Comparison of ENCODE assay signal across 21 cellular contexts in the genomic region with DNA sequence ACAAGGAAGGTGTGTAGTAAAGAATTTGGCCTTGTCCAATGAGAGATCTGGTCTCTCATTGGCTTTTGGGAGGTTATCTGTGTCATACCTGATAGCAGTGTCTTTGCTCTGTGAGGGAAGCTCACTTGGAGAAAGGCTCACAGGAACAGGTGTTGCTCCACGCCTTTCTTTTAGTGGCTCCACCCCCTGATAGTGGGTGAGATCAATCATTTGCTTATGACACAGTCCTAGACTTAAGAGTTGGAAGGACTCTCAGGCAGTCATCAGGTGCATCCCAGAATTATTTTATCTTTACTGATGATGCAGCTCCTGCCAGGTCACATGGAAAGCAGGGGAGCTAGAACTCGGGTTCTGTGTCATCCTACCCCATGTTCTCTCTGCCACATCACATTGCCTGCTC. TPM values are rescaled to one million over a fixed set of nuclear protein-coding genes. Genes with fewer than 3 reads are reported as not detected.
DNase-seq lines count a peak whose midpoint lies in the region; ATAC-seq, FAIRE-seq and TF ChIP-seq lines count a peak whose summit lies in the region.
"Had no signal": no experiment of that assay in that cellular context is flagged by ENCODE, and none has a peak within 500 bp of the region (broad histone marks: within the 10 kb centered on the region; RNA-seq: fewer than 3 reads in every experiment).

No MANE protein-coding gene starts in this region.

- WGBS in small intestine, 3 donors, result 13 to 70% (median 48%) methylated on average over 2 of the region's 2 CpGs

- DNase-seq in GM10248 (ENCODE audit: extremely low spot score), result peak; percentile 9
- DNase-seq in SW480 (ENCODE audit: low spot score), result peak; percentile 41
- DNase-seq in kidney tubule cell (ENCODE audit: low spot score), result peak; percentile 45
- peak; percentile 93 for DNase-seq in small intestine
- DNase-seq in occipital lobe (lab: John Stamatoyannopoulos, UW), result no peak
- DNase-seq in COR-L47 (lab: John Stamatoyannopoulos, UW), result no peak
- DNase-seq: CD4-positive, CD25-positive, alpha-beta regulatory T cell; DMS 273 treated with DMSO at 0.1 percent for 48 hours; DMS79 treated with DMSO at 0.1 percent for 48 hours; HFFc6; Karpas-422; MV-4-11; NCI-H1105 treated with DMSO at 0.1 percent for 48 hours; NCI-H2029 treated with DMSO at 0.1 percent for 48 hours; NCI-H226; NCI-H510A treated with DMSO at 0.1 percent for 48 hours; NCI-H774; NK-92 treated with Interleukin-12 subunit alpha and Interleukin-12 subunit beta, amount 100 ng/mL, for 24 hours; SJCRH30 had no signal

- no peak for FAIRE-seq in small intestine (lab: Jason Lieb, UNC)
- FAIRE-seq: GM12878 had no signal

- H3K27me3 ChIP-seq in small intestine (ENCODE audit: control insufficient read depth in 2 of 2, insufficient read depth in 2 of 2, low read length in 2 of 2), result no peaks in the 10 kb centered on the region
- H3K27me3 ChIP-seq: SJCRH30 had no signal

- H3K4me3 ChIP-seq in small intestine (ENCODE audit: low read depth in 1 of 2, low read length in 2 of 2), result no peak overlapping the region
- H3K4me3 ChIP-seq: GM12878, SJCRH30 had no signal

- H3K4me1 ChIP-seq in small intestine (ENCODE audit: control insufficient read depth in 2 of 2, insufficient read depth in 1 of 2, low read depth in 1 of 2, low read length in 1 of 2), result peaks cover 7 to 8% of the 10 kb centered on the region in 2 donors
- H3K4me1 ChIP-seq: SJCRH30 had no signal

- ATAC-seq in activated CD4-positive, CD25-positive, alpha-beta regulatory T cell treated with anti-CD3 and anti-CD28 coated beads, Interleukin-2, amount 50 U/mL, for 24 hours, result no peak
- ATAC-seq: GM12878 had no signal

- H3K9me3 ChIP-seq in small intestine (ENCODE audit: control insufficient read depth, low read depth), result no peaks in the 10 kb centered on the region
- H3K9me3 ChIP-seq: SJCRH30 had no signal

- POLR2A ChIA-PET in GM10248 (lab: Yijun Ruan, JAX), result no interaction called here

- H3K27ac ChIP-seq in small intestine (ENCODE audit: low read depth in 1 of 2, low read length in 1 of 2), result peak overlapping the region; percentile 69 to 80
- H3K27ac ChIP-seq: SJCRH30 had no signal

- no peaks in the 10 kb centered on the region for H3K36me3 ChIP-seq in small intestine (ENCODE audit: control insufficient read depth in 2 of 2, insufficient read depth in 2 of 2, low read length in 2 of 2)
- H3K36me3 ChIP-seq: SJCRH30 had no signal

- TF ChIP-seq CTCF in GM10248 (IDR thresholded peaks at IDR 0.05; ENCODE audit: control extremely low read depth, extremely low read depth, low read depth, missing control alignments), result no peak

- CTCF ChIA-PET in GM10248 (lab: Yijun Ruan, JAX), result interaction anchor here (1.0 to 1.7 kb wide), 4 partner anchors 10 to 228 kb away, joined by 3 to 5 read pairs (median 4); partner anchors contain the start of gene CENPV

RNA-seq across cellular contexts. Expression of gene CENPV, which starts 59.4 kb away (rescaled TPM):
- polyA plus RNA-seq in small intestine, result 100 to 1,000 TPM; 115 to 185 (median 163) TPM
- total RNA-seq in occipital lobe, result 95.5 TPM

Comparison
In these comparisons a context has a peak if more than half of its experiments do, and no peak if none do; other contexts are left out.
1. DNase-seq: peak in GM10248 (single experiment), SW480 (single experiment), kidney tubule cell (single experiment) and small intestine (single experiment); none in occipital lobe (single experiment) and COR-L47 (single experiment).